ENCODE assay signal across 22 cellular contexts in the genomic region with DNA sequence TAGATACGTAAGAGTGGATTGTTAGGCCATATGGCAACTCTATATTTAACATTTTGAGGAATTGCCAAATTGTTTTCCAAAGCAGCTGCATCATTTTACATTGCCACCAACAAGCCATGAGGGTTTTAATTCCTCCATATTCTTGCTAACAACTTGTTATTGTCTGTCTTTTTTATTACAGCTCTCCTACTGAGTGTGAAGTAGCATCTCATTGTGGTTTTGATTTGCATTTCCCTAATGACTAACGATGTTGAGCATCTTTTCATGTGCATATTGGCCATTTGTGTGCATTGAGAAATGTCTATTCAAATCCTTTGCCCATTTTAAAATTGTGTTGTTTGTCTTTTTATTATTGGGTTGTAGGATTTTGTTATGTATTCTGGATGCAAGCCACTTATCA.
DNase-seq lines count a peak whose midpoint lies in the region; ATAC-seq, FAIRE-seq and TF ChIP-seq lines count a peak whose summit lies in the region.
"Had no signal": no experiment of that assay in that cellular context is flagged by ENCODE, and none has a peak within 500 bp of the region (broad histone marks: within the 10 kb centered on the region; RNA-seq: fewer than 3 reads in every experiment).

No MANE protein-coding gene starts in this region.

- CTCF ChIA-PET in activated naive CD4-positive, alpha-beta T cell treated with anti-CD3 and anti-CD28 coated beads for 36 hours (lab: Charles Lee) = interaction anchor here (1.2 kb wide), 1 partner anchor 116 kb away, joined by 4 read pairs; no protein-coding TSS in a partner anchor
- CTCF ChIA-PET in GM12878 (lab: Yijun Ruan, JAX) = no interaction called here

- H3K9ac ChIP-seq in Karpas-422 (ENCODE audit: low read length) = no peak overlapping the region
- H3K9ac ChIP-seq in GM12878 (ENCODE audit: control insufficient read depth, insufficient read depth, low read length) = no peak overlapping the region

- no peaks in the 10 kb centered on the region for H3K9me2 ChIP-seq in Karpas-422 (replicated peaks; ENCODE audit: insufficient read depth, low read length)

- peaks cover 10% of the 10 kb centered on the region for H3K9me3 Mint-ChIP-seq in activated naive CD4-positive, alpha-beta T cell treated with anti-CD3 and anti-CD28 coated beads for 36 hours
- peaks cover 4 to 24% of the 10 kb centered on the region in 2 donors for H3K9me3 Mint-ChIP-seq in activated naive CD4-positive, alpha-beta T cell treated with anti-CD3 and anti-CD28 coated beads, Interleukin-2, amount 50 U/mL, for 72 hours
- H3K9me3 Mint-ChIP-seq in stimulated activated effector memory CD8-positive, alpha-beta T cell treated with anti-CD3 and anti-CD28 coated beads, Interleukin-12 subunit alpha, Interleukin-12 subunit beta, amount 100 ng/mL, for 72 hours = no peaks in the 10 kb centered on the region

- TF ChIP-seq CTCF in GM12878 (IDR thresholded peaks at IDR 0.05 in 2 of 3, conservative IDR thresholded peaks at IDR 0.05 in 1 of 3; ENCODE audit: control insufficient read depth in 2 of 3, extremely low read depth in 1 of 3, insufficient read depth in 1 of 3, low read depth in 3 of 3, low read length in 3 of 3) = no peak

- SMC1A ChIA-PET in GM12878 (lab: Charles Lee; ENCODE audit: uncharacterized antibody, unreplicated experiment) = interaction anchor here (0.6 kb wide), 2 partner anchors 14 to 205 kb away, joined by 3 read pairs; no protein-coding TSS in a partner anchor

- H3K4me2 ChIP-seq in Karpas-422 (ENCODE audit: low read depth, low read length, poor library complexity, severe bottlenecking) (no peak overlapping the region), GM12878 (ENCODE audit: control insufficient read depth, insufficient read depth) (no peak overlapping the region)

- POLR2A ChIA-PET in GM12878 (lab: Charles Lee) = interaction anchor here (0.8 kb wide), 1 partner anchor 93 kb away, joined by 3 read pairs; no protein-coding TSS in a partner anchor

- TF ChIP-seq EP300 in GM12878 (IDR thresholded peaks at IDR 0.05; ENCODE audit: borderline replicate concordance in 1 of 2, control insufficient read depth in 1 of 2, low read depth in 2 of 2, low read length in 2 of 2) = no peak

- RAD21 ChIA-PET in GM12878 (lab: Charles Lee; ENCODE audit: unreplicated experiment) = interaction anchor here (0.7 kb wide), 1 partner anchor 94 kb away, joined by 3 read pairs; no protein-coding TSS in a partner anchor

- H3K27me3 Mint-ChIP-seq in activated naive CD4-positive, alpha-beta T cell treated with anti-CD3 and anti-CD28 coated beads for 36 hours (ENCODE audit: low read depth) = no peaks in the 10 kb centered on the region
- H3K27me3 Mint-ChIP-seq: stimulated activated naive CD8-positive, alpha-beta T cell treated with anti-CD3 and anti-CD28 coated beads, Interleukin-15, Interleukin-2, amounts not matched to agents 100 ng/mL and 50 ng/mL, for 24 hours had no signal

- TSS peak; percentile 35 for BruUV-seq in GM12878 (replicated peaks; lab: Mats Ljungman, UMichigan)

- 50% methylated on average over 2 of the region's 2 CpGs for whole genome bisulfite sequencing in GM12878 (ENCODE audit: insufficient coverage, insufficient replicate concordance, low lambda C conversion rate, missing lambda C conversion rate)

- H3K9me3 ChIP-seq in Karpas-422 (ENCODE audit: low read length) = no peaks in the 10 kb centered on the region
- H3K9me3 ChIP-seq in GM12878 (replicated peaks; ENCODE audit: control insufficient read depth, insufficient read depth, low read length) = peaks cover 4% of the 10 kb centered on the region
- H3K9me3 ChIP-seq: thoracic aorta, uterus had no signal

- peaks cover 74% of the 10 kb centered on the region for H3K36me3 Mint-ChIP-seq in activated naive CD4-positive, alpha-beta T cell treated with anti-CD3 and anti-CD28 coated beads for 36 hours (ENCODE audit: low read depth)
- peaks cover 48 to 94% of the 10 kb centered on the region in 2 donors for H3K36me3 Mint-ChIP-seq in activated naive CD4-positive, alpha-beta T cell treated with anti-CD3 and anti-CD28 coated beads, Interleukin-2, amount 50 U/mL, for 72 hours
- peaks cover 71% of the 10 kb centered on the region for H3K36me3 Mint-ChIP-seq in stimulated activated effector memory CD8-positive, alpha-beta T cell treated with anti-CD3 and anti-CD28 coated beads, Interleukin-12 subunit alpha, Interleukin-12 subunit beta, amount 100 ng/mL, for 72 hours

- H4K20me1 ChIP-seq in Karpas-422 (ENCODE audit: insufficient read depth, low read depth, low read length) = no peaks in the 10 kb centered on the region
- no peaks in the 10 kb centered on the region for H4K20me1 ChIP-seq in GM12878 (ENCODE audit: control insufficient read depth, insufficient read depth)

- in situ Hi-C loops in GM12878 (cut with MboI) = no loop called here

- peak overlapping the region; percentile 0 for H3K27ac Mint-ChIP-seq in activated naive CD4-positive, alpha-beta T cell treated with anti-CD3 and anti-CD28 coated beads for 36 hours
- no peak overlapping the region for H3K27ac Mint-ChIP-seq in activated naive CD4-positive, alpha-beta T cell treated with anti-CD3 and anti-CD28 coated beads, Interleukin-2, amount 50 U/mL, for 72 hours
- H3K27ac Mint-ChIP-seq in stimulated activated effector memory CD8-positive, alpha-beta T cell treated with anti-CD3 and anti-CD28 coated beads, Interleukin-12 subunit alpha, Interleukin-12 subunit beta, amount 100 ng/mL, for 72 hours = peak overlapping the region; percentile 12

- FAIRE-seq in GM12878 (lab: Jason Lieb, UNC) = no peak
- FAIRE-seq: frontal cortex, GM12892, H1 had no signal

- H3K27me3 ChIP-seq in Karpas-422 (ENCODE audit: low read length) = no peaks in the 10 kb centered on the region
- H3K27me3 ChIP-seq in GM12878 (replicated peaks in 1 of 2; ENCODE audit: control insufficient read depth in 2 of 2, insufficient read depth in 2 of 2, low read length in 1 of 2) = no peaks in the 10 kb centered on the region
- H3K27me3 ChIP-seq: uterus had no signal

- H3K79me2 ChIP-seq in Karpas-422 (ENCODE audit: low read length) (no peaks in the 10 kb centered on the region), GM12878 (ENCODE audit: control insufficient read depth, insufficient read depth, low read length) (no peaks in the 10 kb centered on the region)

- ATAC-seq in activated naive CD4-positive, alpha-beta T cell treated with anti-CD3 and anti-CD28 coated beads, Interleukin-2, amount 50 U/mL, for 72 hours = no peak
- ATAC-seq in GM12878 = no peak
- peak; percentile 45 for ATAC-seq in stimulated activated effector memory CD8-positive, alpha-beta T cell treated with anti-CD3 and anti-CD28 coated beads, Interleukin-12 subunit alpha, Interleukin-12 subunit beta, amount 100 ng/mL, for 72 hours
- no peak for ATAC-seq in HG03571 (IDR thresholded peaks at IDR 0.05; ENCODE audit: unreplicated experiment)
- no peak for ATAC-seq in HG03439 (IDR thresholded peaks at IDR 0.05; ENCODE audit: unreplicated experiment)
- ATAC-seq in HG02870 (IDR thresholded peaks at IDR 0.05; ENCODE audit: unreplicated experiment) = no peak

- DNase-seq in activated naive CD4-positive, alpha-beta T cell treated with anti-CD3 and anti-CD28 coated beads for 36 hours = no peak
- no peak for DNase-seq in activated naive CD4-positive, alpha-beta T cell treated with anti-CD3 and anti-CD28 coated beads, Interleukin-2, amount 50 U/mL, for 72 hours (ENCODE audit: low spot score in 2 of 2)
- DNase-seq in Karpas-422 (no peak), GM12878 (ENCODE audit: low read depth, low spot score) (no peak)
- no peak for DNase-seq in stimulated activated effector memory CD8-positive, alpha-beta T cell treated with anti-CD3 and anti-CD28 coated beads, Interleukin-12 subunit alpha, Interleukin-12 subunit beta, amount 100 ng/mL, for 72 hours (ENCODE audit: low spot score in 2 of 2)
- DNase-seq: activated CD4-positive, alpha-beta T cell treated with anti-CD3 and anti-CD28 coated beads for 1 hour; activated CD8-positive, alpha-beta memory T cell treated with anti-CD3 and anti-CD28 coated beads for 24 hours; C1 segment of cervical spinal cord; central memory CD4-positive, alpha-beta T cell; mesenchymal stem cell; NCI-H1092 treated with DMSO at 0.1 percent for 48 hours; NCI-H1930; NCI-H345; uterus had no signal

- H2AFZ ChIP-seq in Karpas-422 (ENCODE audit: low read length) = no peak overlapping the region
- no peak overlapping the region for H2AFZ ChIP-seq in GM12878 (ENCODE audit: control insufficient read depth, low read depth, low read length)

- peaks cover 13% of the 10 kb centered on the region for H3K36me3 ChIP-seq in Karpas-422 (ENCODE audit: insufficient read depth, low read length)
- peaks cover 4 to 25% of the 10 kb centered on the region in 2 experiments for H3K36me3 ChIP-seq in GM12878 (ENCODE audit: control insufficient read depth in 2 of 2, insufficient read depth in 2 of 2, low read length in 1 of 2)
- H3K36me3 ChIP-seq: thoracic aorta, uterus had no signal

- H3K4me3 Mint-ChIP-seq in activated naive CD4-positive, alpha-beta T cell treated with anti-CD3 and anti-CD28 coated beads for 36 hours = no peak overlapping the region
- no peak overlapping the region for H3K4me3 Mint-ChIP-seq in stimulated activated effector memory CD8-positive, alpha-beta T cell treated with anti-CD3 and anti-CD28 coated beads, Interleukin-12 subunit alpha, Interleukin-12 subunit beta, amount 100 ng/mL, for 72 hours
- H3K4me3 Mint-ChIP-seq: stimulated activated naive CD8-positive, alpha-beta T cell treated with anti-CD3 and anti-CD28 coated beads, Interleukin-15, Interleukin-2, amounts not matched to agents 100 ng/mL and 50 ng/mL, for 24 hours had no signal

- intact Hi-C loops in activated naive CD4-positive, alpha-beta T cell treated with anti-CD3 and anti-CD28 coated beads for 36 hours (cut with micrococcal nuclease) = no loop called here
- intact Hi-C loops in GM12878 (cut with micrococcal nuclease; ENCODE audit: unreplicated experiment) = no loop called here

- no peak for TF ChIP-seq RAD21 in GM12878 (IDR thresholded peaks at IDR 0.05; ENCODE audit: insufficient read depth, low read depth, low read length)

- H3K27ac ChIP-seq in Karpas-422 (ENCODE audit: low read length) (0 out of 2 replicates have a peak overlapping the region, but pooled peaks have one; percentile 27), GM12878 (ENCODE audit: control insufficient read depth, insufficient read depth) (no peak overlapping the region)
- H3K27ac ChIP-seq: thoracic aorta, uterus had no signal

- H3K4me1 ChIP-seq in Karpas-422 (ENCODE audit: low read length) (peaks cover 22% of the 10 kb centered on the region), GM12878 (ENCODE audit: control insufficient read depth, insufficient read depth, low read length) (no peaks in the 10 kb centered on the region)
- H3K4me1 ChIP-seq: uterus had no signal

- no peak for TF ChIP-seq POLR2A in GM12878 (IDR thresholded peaks at IDR 0.05; ENCODE audit: low read depth, low read length)

- H3K4me3 ChIP-seq in Karpas-422 (ENCODE audit: low read length) (no peak overlapping the region), GM12878 (no peak overlapping the region)
- H3K4me3 ChIP-seq: thoracic aorta, uterus had no signal

- H3K4me1 Mint-ChIP-seq in activated naive CD4-positive, alpha-beta T cell treated with anti-CD3 and anti-CD28 coated beads for 36 hours (ENCODE audit: low read depth) = peaks cover 55% of the 10 kb centered on the region
- H3K4me1 Mint-ChIP-seq in stimulated activated effector memory CD8-positive, alpha-beta T cell treated with anti-CD3 and anti-CD28 coated beads, Interleukin-12 subunit alpha, Interleukin-12 subunit beta, amount 100 ng/mL, for 72 hours = peaks cover 64% of the 10 kb centered on the region

Comparison
In these comparisons a context has a peak if more than half of its experiments do, and no peak if none do; other contexts are left out.
1. H3K27ac Mint-ChIP-seq: peak in activated naive CD4-positive, alpha-beta T cell treated with anti-CD3 and anti-CD28 coated beads for 36 hours (single experiment) and stimulated activated effector memory CD8-positive, alpha-beta T cell treated with anti-CD3 and anti-CD28 coated beads, Interleukin-12 subunit alpha, Interleukin-12 subunit beta, amount 100 ng/mL, for 72 hours (single experiment); none in activated naive CD4-positive, alpha-beta T cell treated with anti-CD3 and anti-CD28 coated beads, Interleukin-2, amount 50 U/mL, for 72 hours (0 of 2).